ENCODE assay signal across 8 cellular contexts in genomic region chr10:72260588-72261322, GRCh38. TPM values are rescaled to one million over a fixed set of nuclear protein-coding genes. Genes with fewer than 3 reads are reported as not detected.
DNase-seq lines count a peak whose midpoint lies in the region; ATAC-seq lines count a peak whose summit lies in the region.

No MANE protein-coding gene starts in this region.

- peak overlapping the region; percentile 44 for H3K4me3 ChIP-seq in effector memory CD4-positive, alpha-beta T cell (ENCODE audit: insufficient read depth, low read depth, low read length, poor library complexity, severe bottlenecking)

- no peaks in the 10 kb centered on the region for H3K9me3 Mint-ChIP-seq in activated CD8-positive, alpha-beta T cell treated with anti-CD3 and anti-CD28 coated beads, Interleukin-2, amount 10 ng/mL, durations not matched to agents 7 days and 5 days (ENCODE audit: insufficient read depth)
- H3K9me3 Mint-ChIP-seq in memory B cell: no peaks in the 10 kb centered on the region

- peak overlapping the region; percentile 82 for H3K4me3 Mint-ChIP-seq in activated CD8-positive, alpha-beta T cell treated with anti-CD3 and anti-CD28 coated beads, Interleukin-2, amount 10 ng/mL, durations not matched to agents 7 days and 5 days
- H3K4me3 Mint-ChIP-seq in memory B cell: peak overlapping the region; percentile 92

- in situ Hi-C loops in ACHN (cut with HindIII; ENCODE audit: low pct_ligation_motif_present, low pct_unique_long_range_greater_than_20kb, low sequenced_read_pairs): no loop called here

- DNase-seq in ACHN (peak; percentile 78), NCI-H69 (lab: John Stamatoyannopoulos, UW) (peak; percentile 89), memory B cell (ENCODE audit: low spot score in 2 of 2) (peak; percentile 59 to 65)
- peak; percentile 97 for DNase-seq in activated CD8-positive, alpha-beta T cell treated with anti-CD3 and anti-CD28 coated beads, Interleukin-2, amount 10 ng/mL, durations not matched to agents 7 days and 5 days
- peak; percentile 73 to 77 (median 75) for DNase-seq in effector memory CD4-positive, alpha-beta T cell
- peak; percentile 62 for DNase-seq in stimulated activated CD8-positive, alpha-beta memory T cell treated with anti-CD3 and anti-CD28 coated beads, Interleukin-15, amount 100 ng/mL, for 1 hour (ENCODE audit: low read depth)

- H3K27me3 Mint-ChIP-seq in activated CD8-positive, alpha-beta T cell treated with anti-CD3 and anti-CD28 coated beads, Interleukin-2, amount 10 ng/mL, durations not matched to agents 7 days and 5 days (ENCODE audit: low read depth): no peaks in the 10 kb centered on the region
- no peaks in the 10 kb centered on the region for H3K27me3 Mint-ChIP-seq in memory B cell

- H3K27ac ChIP-seq in effector memory CD4-positive, alpha-beta T cell (ENCODE audit: insufficient read depth, low read length, poor library complexity, severe bottlenecking): peak overlapping the region; percentile 81

- peaks cover 67% of the 10 kb centered on the region for H3K4me1 ChIP-seq in effector memory CD4-positive, alpha-beta T cell (ENCODE audit: control insufficient read depth, insufficient read depth, low read length, poor library complexity, severe bottlenecking)

- H3K4me1 Mint-ChIP-seq in activated CD8-positive, alpha-beta T cell treated with anti-CD3 and anti-CD28 coated beads, Interleukin-2, amount 10 ng/mL, durations not matched to agents 7 days and 5 days (ENCODE audit: low read depth): peaks cover 65% of the 10 kb centered on the region
- peaks cover 37% of the 10 kb centered on the region for H3K4me1 Mint-ChIP-seq in memory B cell

- POLR2A ChIA-PET in activated CD8-positive, alpha-beta T cell treated with anti-CD3 and anti-CD28 coated beads, Interleukin-2, amount 10 ng/mL, durations not matched to agents 7 days and 5 days (lab: Charles Lee): interaction anchor here (0.6 to 5.4 kb wide), 25 partner anchors 9 to 173 kb away, joined by 3 to 88 read pairs (median 4); partner anchors contain the start of genes ANAPC16, ASCC1, DDIT4 and DNAJB12

- H3K27me3 ChIP-seq in effector memory CD4-positive, alpha-beta T cell (replicated peaks; ENCODE audit: control insufficient read depth, insufficient read depth, low read length, poor library complexity, severe bottlenecking): no peaks in the 10 kb centered on the region

- CTCF ChIA-PET in activated CD8-positive, alpha-beta T cell treated with anti-CD3 and anti-CD28 coated beads, Interleukin-2, amount 10 ng/mL, durations not matched to agents 7 days and 5 days (lab: Charles Lee): interaction anchor here (0.6 to 4.8 kb wide), 28 partner anchors 8 to 364 kb away, joined by 3 to 60 read pairs (median 6); partner anchors contain the start of gene DDIT4

- ATAC-seq in GM18873 (IDR thresholded peaks at IDR 0.05; ENCODE audit: low FRiP score, unreplicated experiment) (peak; percentile 48), HG03108 (IDR thresholded peaks at IDR 0.05; ENCODE audit: unreplicated experiment) (peak; percentile 54), memory B cell (ENCODE audit: low read depth) (peak; percentile 80)
- ATAC-seq in activated CD8-positive, alpha-beta T cell treated with anti-CD3 and anti-CD28 coated beads, Interleukin-2, amount 10 ng/mL, durations not matched to agents 7 days and 5 days: peak; percentile 74

- H3K9me3 ChIP-seq in effector memory CD4-positive, alpha-beta T cell (ENCODE audit: control insufficient read depth, low read length): no peaks in the 10 kb centered on the region

- no peaks in the 10 kb centered on the region for H3K36me3 ChIP-seq in effector memory CD4-positive, alpha-beta T cell (ENCODE audit: control insufficient read depth, insufficient read depth, low read length)

- H3K27ac Mint-ChIP-seq in activated CD8-positive, alpha-beta T cell treated with anti-CD3 and anti-CD28 coated beads, Interleukin-2, amount 10 ng/mL, durations not matched to agents 7 days and 5 days: peak overlapping the region; percentile 98
- H3K27ac Mint-ChIP-seq in memory B cell: peak overlapping the region; percentile 88

- H3K36me3 Mint-ChIP-seq in activated CD8-positive, alpha-beta T cell treated with anti-CD3 and anti-CD28 coated beads, Interleukin-2, amount 10 ng/mL, durations not matched to agents 7 days and 5 days (ENCODE audit: low read depth): peaks cover 3% of the 10 kb centered on the region
- no peaks in the 10 kb centered on the region for H3K36me3 Mint-ChIP-seq in memory B cell

RNA-seq across cellular contexts. Expression of gene DDIT4, which starts 13.0 kb away (rescaled TPM):
- total RNA-seq in activated CD8-positive, alpha-beta T cell treated with anti-CD3 and anti-CD28 coated beads, Interleukin-2, amount 10 ng/mL, durations not matched to agents 7 days and 5 days: 100 to 1,000 TPM; 382 to 384 TPM

RNA-seq across cellular contexts. Expression of gene ASCC1, which starts 44.7 kb away (rescaled TPM):
- 10 to 100 TPM; 34.8 to 40.3 TPM for total RNA-seq in activated CD8-positive, alpha-beta T cell treated with anti-CD3 and anti-CD28 coated beads, Interleukin-2, amount 10 ng/mL, durations not matched to agents 7 days and 5 days

RNA-seq across cellular contexts. Expression of gene ANAPC16, which starts 44.9 kb away (rescaled TPM):
- total RNA-seq in activated CD8-positive, alpha-beta T cell treated with anti-CD3 and anti-CD28 coated beads, Interleukin-2, amount 10 ng/mL, durations not matched to agents 7 days and 5 days: 10 to 100 TPM; 72.9 TPM

Comparison
In these comparisons a context has a peak if more than half of its experiments do, and no peak if none do; other contexts are left out.
1. Peak in every context shown above with its lines: DNase-seq, ATAC-seq, H3K4me3 ChIP-seq and H3K27ac ChIP-seq.